In genomic region chr7:82221152-82221674, GRCh38 we compare ENCODE assay signal across 26 cellular contexts.
"Had no signal": no experiment of that assay in that cellular context is flagged by ENCODE, and none has a peak within 500 bp of the region (broad histone marks: within the 10 kb centered on the region; RNA-seq: fewer than 3 reads in every experiment).

No MANE protein-coding gene starts in this region.

- H3K27me3 Mint-ChIP-seq: activated CD8-positive, alpha-beta T cell treated with anti-CD3 and anti-CD28 coated beads for 36 hours; activated naive CD4-positive, alpha-beta T cell treated with anti-CD3 and anti-CD28 coated beads, Interleukin-2, amount 10 ng/mL, durations not matched to agents 7 days and 5 days; activated naive CD8-positive, alpha-beta T cell treated with anti-CD3 and anti-CD28 coated beads for 36 hours had no signal

- H3K36me3 Mint-ChIP-seq: activated naive CD4-positive, alpha-beta T cell treated with anti-CD3 and anti-CD28 coated beads, Interleukin-2, amount 10 ng/mL, durations not matched to agents 7 days and 5 days; activated naive CD8-positive, alpha-beta T cell treated with anti-CD3 and anti-CD28 coated beads for 36 hours had no signal

- H3K36me3 ChIP-seq: Peyer's patch, SJCRH30 had no signal

- H3K27ac Mint-ChIP-seq: activated CD8-positive, alpha-beta T cell treated with anti-CD3 and anti-CD28 coated beads for 36 hours; activated naive CD4-positive, alpha-beta T cell treated with anti-CD3 and anti-CD28 coated beads, Interleukin-2, amount 10 ng/mL, durations not matched to agents 7 days and 5 days; activated naive CD8-positive, alpha-beta T cell treated with anti-CD3 and anti-CD28 coated beads for 36 hours; activated T-cell treated with anti-CD3 and anti-CD28 coated beads, Interleukin-2, amount 50 U/mL, for 72 hours; activated T-helper 2 cell treated with anti-CD3 and anti-CD28 coated beads, Interferon-gamma antibody, Interleukin-2, Interleukin-4, amounts not matched to agents 10 μg/mL and 5 μg/mL and 100 μg/mL, durations not matched to agents 14 hours and 24 hours and 36 hours; T-helper 1 cell treated with Interleukin-12 subunit alpha and Interleukin-12 subunit beta and Interleukin-4 antibody, amounts not matched to agents 30 μg/mL and 1 μg/mL, for 36 hours had no signal

- ATAC-seq: activated CD4-positive, CD25-positive, alpha-beta regulatory T cell treated with anti-CD3 and anti-CD28 coated beads, Interleukin-2, amount 50 U/mL, for 24 hours; activated CD8-positive, alpha-beta T cell treated with anti-CD3 and anti-CD28 coated beads for 36 hours; activated T-cell treated with anti-CD3 and anti-CD28 coated beads, Interleukin-2, amount 50 U/mL, for 72 hours had no signal

- H3K9me3 Mint-ChIP-seq: activated CD8-positive, alpha-beta T cell treated with anti-CD3 and anti-CD28 coated beads for 36 hours; activated naive CD4-positive, alpha-beta T cell treated with anti-CD3 and anti-CD28 coated beads, Interleukin-2, amount 10 ng/mL, durations not matched to agents 7 days and 5 days; activated naive CD8-positive, alpha-beta T cell treated with anti-CD3 and anti-CD28 coated beads for 36 hours; activated T-cell treated with anti-CD3 and anti-CD28 coated beads, Interleukin-2, amount 50 U/mL, for 72 hours; activated T-helper 2 cell treated with anti-CD3 and anti-CD28 coated beads, Interferon-gamma antibody, Interleukin-2, Interleukin-4, amounts not matched to agents 10 μg/mL and 5 μg/mL and 100 μg/mL, durations not matched to agents 14 hours and 24 hours and 36 hours had no signal

- H3K4me1 Mint-ChIP-seq: activated naive CD4-positive, alpha-beta T cell treated with anti-CD3 and anti-CD28 coated beads, Interleukin-2, amount 10 ng/mL, durations not matched to agents 7 days and 5 days; activated naive CD8-positive, alpha-beta T cell treated with anti-CD3 and anti-CD28 coated beads for 36 hours had no signal

- H3K4me3 ChIP-seq: Peyer's patch, SJCRH30 had no signal

- H3K27ac ChIP-seq: Peyer's patch, RWPE1, SJCRH30 had no signal

- H3K27me3 ChIP-seq: Peyer's patch, SJCRH30 had no signal

- H3K4me1 ChIP-seq: Peyer's patch, SJCRH30 had no signal

- DNase-seq: activated CD4-positive, alpha-beta T cell treated with anti-CD3 and anti-CD28 coated beads for 4 hours; activated CD8-positive, alpha-beta memory T cell treated with anti-CD3 and anti-CD28 coated beads, Interleukin-2, amount 50 U/mL, for 4 hours; activated CD8-positive, alpha-beta T cell treated with anti-CD3 and anti-CD28 coated beads for 36 hours; activated gamma-delta T cell treated with Interleukin-2 at 50 U/mL for 16 hours; activated naive CD4-positive, alpha-beta T cell treated with anti-CD3 and anti-CD28 coated beads, Interleukin-2, amount 10 ng/mL, durations not matched to agents 7 days and 5 days; activated naive CD8-positive, alpha-beta T cell treated with anti-CD3 and anti-CD28 coated beads for 36 hours; activated T-cell treated with anti-CD3 and anti-CD28 coated beads, Interleukin-2, amount 50 U/mL, for 72 hours; anterior cingulate cortex; NCI-H1048; NCI-H146; NCI-H2029; NCI-H2107; NCI-H2171 treated with DMSO at 0.1 percent for 48 hours; NCI-H345; NCI-H510A; NCI-H526 treated with DMSO at 0.1 percent for 48 hours; NCI-H82; NK-92 treated with Interleukin-12 subunit alpha and Interleukin-12 subunit beta, amount 100 ng/mL, for 24 hours; Peyer's patch; Right ventricle myocardium superior; SJCRH30; SK-N-SH had no signal

- H3K9me3 ChIP-seq: Peyer's patch, SJCRH30, SK-N-SH had no signal

- H3K4me3 Mint-ChIP-seq: activated CD8-positive, alpha-beta T cell treated with anti-CD3 and anti-CD28 coated beads for 36 hours; activated naive CD4-positive, alpha-beta T cell treated with anti-CD3 and anti-CD28 coated beads, Interleukin-2, amount 10 ng/mL, durations not matched to agents 7 days and 5 days; activated naive CD8-positive, alpha-beta T cell treated with anti-CD3 and anti-CD28 coated beads for 36 hours; activated T-cell treated with anti-CD3 and anti-CD28 coated beads, Interleukin-2, amount 50 U/mL, for 72 hours; T-helper 1 cell treated with Interleukin-12 subunit alpha and Interleukin-12 subunit beta and Interleukin-4 antibody, amounts not matched to agents 30 μg/mL and 1 μg/mL, for 36 hours had no signal
